Comparison of ENCODE assay signal across 29 cellular contexts in the genomic region with DNA sequence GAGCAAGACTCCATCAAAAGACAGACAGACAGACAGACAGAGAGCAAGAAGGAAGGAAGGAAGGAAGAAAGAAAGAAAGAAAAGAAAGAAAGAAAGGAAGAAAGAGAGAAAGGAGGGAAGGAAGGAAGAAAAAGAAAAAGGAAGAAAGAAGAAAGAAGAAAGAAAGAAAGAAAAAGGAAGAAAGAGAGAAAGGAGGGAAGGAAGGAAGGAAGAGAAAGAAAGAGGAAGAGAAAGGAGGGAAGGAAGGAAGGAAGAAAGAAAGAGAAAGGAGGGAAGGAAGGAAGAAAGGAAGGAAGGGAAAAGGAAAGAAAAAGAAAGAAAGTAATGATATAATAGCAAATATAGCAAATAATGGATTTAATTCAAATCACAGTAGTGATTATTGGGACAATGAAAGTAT. TPM values are rescaled to one million over a fixed set of nuclear protein-coding genes. Genes with fewer than 3 reads are reported as not detected.
DNase-seq lines count a peak whose midpoint lies in the region; ATAC-seq, FAIRE-seq and TF ChIP-seq lines count a peak whose summit lies in the region.
"Had no signal": no experiment of that assay in that cellular context is flagged by ENCODE, and none has a peak within 500 bp of the region (broad histone marks: within the 10 kb centered on the region; RNA-seq: fewer than 3 reads in every experiment).

No MANE protein-coding gene starts in this region.

- intact Hi-C loops in HepG2 (cut with micrococcal nuclease; ENCODE audit: unreplicated experiment): no loop called here
- intact Hi-C loops in right lobe of liver (cut with DNase I): no loop called here
- intact Hi-C loops in mucosa of descending colon (cut with DNase I, micrococcal nuclease): no loop called here

- no peak overlapping the region for H3K4me3 Mint-ChIP-seq in stimulated activated naive B cell treated with anti-CD40 and anti-IgM and Interleukin-4, amounts not matched to agents 10 μg/mL and 1 μg/mL and 100 μg/mL, for 72 hours

- H4K20me1 ChIP-seq in HepG2 (ENCODE audit: insufficient read depth, low read length): no peaks in the 10 kb centered on the region; the same call in 1 of the 2 replicates

- H3K4me1 Mint-ChIP-seq in stimulated activated naive B cell treated with anti-CD40 and anti-IgM and Interleukin-4, amounts not matched to agents 10 μg/mL and 1 μg/mL and 100 μg/mL, for 72 hours: peaks cover 38 to 53% of the 10 kb centered on the region in 2 donors

- H3K36me3 ChIP-seq in HepG2 (replicated peaks in 1 of 2; ENCODE audit: control insufficient read depth in 1 of 2, insufficient read depth in 2 of 2, low read length in 2 of 2): no peaks in the 10 kb centered on the region
- no peaks in the 10 kb centered on the region for H3K36me3 ChIP-seq in right lobe of liver
- no peaks in the 10 kb centered on the region for H3K36me3 ChIP-seq in RWPE2 (ENCODE audit: low read depth)
- no peaks in the 10 kb centered on the region for H3K36me3 ChIP-seq in mucosa of descending colon (ENCODE audit: low read depth)

- POLR2A ChIA-PET in HepG2 (lab: Yijun Ruan, JAX): no interaction called here

- no peak overlapping the region for H2AFZ ChIP-seq in HepG2 (ENCODE audit: low read length)

- H3K9me3 ChIP-seq in HepG2 (ENCODE audit: low read length): no peaks in the 10 kb centered on the region
- no peaks in the 10 kb centered on the region for H3K9me3 ChIP-seq in right lobe of liver
- H3K9me3 ChIP-seq in RWPE2 (ENCODE audit: severe bottlenecking): no peaks in the 10 kb centered on the region
- no peaks in the 10 kb centered on the region for H3K9me3 ChIP-seq in mucosa of descending colon
- H3K9me3 ChIP-seq: BLaER1 treated with 17β-estradiol and CSF1 and Interleukin-3, amounts not matched to agents 10 nM and 100 nM; SJSA1 had no signal

- peak overlapping the region; percentile 3 for H3K27ac Mint-ChIP-seq in stimulated activated naive B cell treated with anti-CD40 and anti-IgM and Interleukin-4, amounts not matched to agents 10 μg/mL and 1 μg/mL and 100 μg/mL, for 72 hours

- H3K9me3 Mint-ChIP-seq in stimulated activated naive B cell treated with anti-CD40 and anti-IgM and Interleukin-4, amounts not matched to agents 10 μg/mL and 1 μg/mL and 100 μg/mL, for 72 hours: no peaks in the 10 kb centered on the region

- no peaks in the 10 kb centered on the region for H3K27me3 ChIP-seq in HepG2 (ENCODE audit: control insufficient read depth in 1 of 2, insufficient read depth in 2 of 2, low read length in 2 of 2)
- H3K27me3 ChIP-seq in right lobe of liver: no peaks in the 10 kb centered on the region
- no peaks in the 10 kb centered on the region for H3K27me3 ChIP-seq in RWPE2 (ENCODE audit: insufficient read depth, poor library complexity, severe bottlenecking)
- H3K27me3 ChIP-seq: BLaER1 treated with 17β-estradiol and CSF1 and Interleukin-3, amounts not matched to agents 10 nM and 100 nM; SJSA1 had no signal

- H3K4me3 ChIP-seq in HepG2 (replicated peaks in 1 of 3; ENCODE audit: insufficient read depth in 1 of 3, low read depth in 2 of 3, low read length in 3 of 3) (no peak overlapping the region), right lobe of liver (no peak overlapping the region), RWPE2 (ENCODE audit: severe bottlenecking) (no peak overlapping the region), mucosa of descending colon (no peak overlapping the region)
- H3K4me3 ChIP-seq: BLaER1 treated with 17β-estradiol and CSF1 and Interleukin-3, amounts not matched to agents 10 nM and 100 nM; SJSA1 had no signal

- ATAC-seq in HepG2 (no peak), right lobe of liver (no peak), RWPE2 (ENCODE audit: low read depth) (no peak), mucosa of descending colon (no peak)
- ATAC-seq in stimulated activated naive B cell treated with anti-CD40 and anti-IgM and Interleukin-4, amounts not matched to agents 10 μg/mL and 1 μg/mL and 100 μg/mL, for 72 hours (replicated peaks): no peak

- H3K9ac ChIP-seq in HepG2 (ENCODE audit: insufficient read depth, low read depth, low read length): no peak overlapping the region
- H3K9ac ChIP-seq: BLaER1 treated with 17β-estradiol and CSF1 and Interleukin-3, amounts not matched to agents 10 nM and 100 nM; KMS-11 had no signal

- TF ChIP-seq RAD21 in HepG2 (CRISPR knock-in tag; IDR thresholded peaks at IDR 0.05): no peak

- TF ChIP-seq CTCF in HepG2 (CRISPR knock-in tag; IDR thresholded peaks at IDR 0.05) (no peak), right lobe of liver (IDR thresholded peaks at IDR 0.05) (no peak), RWPE2 (IDR thresholded peaks at IDR 0.05; ENCODE audit: poor library complexity, severe bottlenecking) (no peak), mucosa of descending colon (IDR thresholded peaks at IDR 0.05) (no peak)

- H3K27ac ChIP-seq in HepG2 (ENCODE audit: extremely low read length, insufficient read depth, low read length): no peak overlapping the region
- H3K27ac ChIP-seq in right lobe of liver: no peak overlapping the region
- peak overlapping the region; percentile 87 for H3K27ac ChIP-seq in RWPE2 (ENCODE audit: poor library complexity, severe bottlenecking)
- H3K27ac ChIP-seq in epithelial cell of prostate: peak overlapping the region; percentile 90
- H3K27ac ChIP-seq: BLaER1 treated with 17β-estradiol and CSF1 and Interleukin-3, amounts not matched to agents 10 nM and 100 nM; KMS-11 had no signal

- peaks cover 28 to 39% of the 10 kb centered on the region in 2 donors for H3K36me3 Mint-ChIP-seq in stimulated activated naive B cell treated with anti-CD40 and anti-IgM and Interleukin-4, amounts not matched to agents 10 μg/mL and 1 μg/mL and 100 μg/mL, for 72 hours

- no peaks in the 10 kb centered on the region for H3K27me3 Mint-ChIP-seq in stimulated activated naive B cell treated with anti-CD40 and anti-IgM and Interleukin-4, amounts not matched to agents 10 μg/mL and 1 μg/mL and 100 μg/mL, for 72 hours

- no TSS peak for BruUV-seq in HepG2 (replicated peaks; lab: Mats Ljungman, UMichigan)

- no peak for TF ChIP-seq POLR2A in HepG2 (IDR thresholded peaks at IDR 0.05; ENCODE audit: insufficient read depth in 1 of 2, low read depth in 2 of 2, low read length in 2 of 2)
- no peak for TF ChIP-seq POLR2A in right lobe of liver (IDR thresholded peaks at IDR 0.05)

- in situ Hi-C loops in HepG2 (cut with HindIII; ENCODE audit: extremely low pct_ligation_motif_present, low pct_unique_long_range_greater_than_20kb): no loop called here

- TF ChIP-seq EP300 in HepG2 (IDR thresholded peaks at IDR 0.05; ENCODE audit: low read depth in 2 of 2, low read length in 2 of 2) (no peak), HepG2 (CRISPR knock-in tag; IDR thresholded peaks at IDR 0.05; ENCODE audit: borderline replicate concordance) (no peak)

- FAIRE-seq in HepG2 (lab: Jason Lieb, UNC): no peak
- FAIRE-seq: GM12892 had no signal

- CTCF ChIA-PET in HepG2 (lab: Yijun Ruan, JAX; ENCODE audit: low intra/inter-chr PET ratio, low total read pairs): no interaction called here

- no peak overlapping the region for H3K4me2 ChIP-seq in HepG2 (ENCODE audit: low read depth, low read length)
- H3K4me2 ChIP-seq: BLaER1 treated with 17β-estradiol and CSF1 and Interleukin-3, amounts not matched to agents 10 nM and 100 nM; KMS-11 had no signal

- H3K4me1 ChIP-seq in HepG2 (ENCODE audit: insufficient read depth, low read length): peaks cover 10% of the 10 kb centered on the region
- peaks cover 0 to 30% (median 10%) of the 10 kb centered on the region in 4 donors for H3K4me1 ChIP-seq in right lobe of liver
- peaks cover 52% of the 10 kb centered on the region for H3K4me1 ChIP-seq in RWPE2 (ENCODE audit: insufficient read depth, poor library complexity, severe bottlenecking)
- peaks cover 15% of the 10 kb centered on the region for H3K4me1 ChIP-seq in mucosa of descending colon (ENCODE audit: low read depth)

- no peaks in the 10 kb centered on the region for H3K79me2 ChIP-seq in HepG2 (ENCODE audit: insufficient read depth, low read length)

- DNase-seq in HepG2 (ENCODE audit: low spot score) (no peak), right lobe of liver (no peak), RWPE2 (ENCODE audit: low spot score) (no peak), epithelial cell of prostate (ENCODE audit: low read depth, low spot score) (no peak), NOMO-1 (lab: John Stamatoyannopoulos, UW; ENCODE audit: unreplicated experiment in 2 of 2) (no peak), mucosa of descending colon (no peak)
- no peak for DNase-seq in stimulated activated naive B cell treated with anti-CD40 and anti-IgM and Interleukin-4, amounts not matched to agents 10 μg/mL and 1 μg/mL and 100 μg/mL, for 72 hours
- DNase-seq in stimulated activated CD4-positive, alpha-beta T cell treated with anti-CD3 and anti-CD28 coated beads, Interleukin-4, amount 100 ng/mL, for 24 hours: no peak
- DNase-seq: Calu3, DMS79 treated with DMSO at 0.1 percent for 48 hours, GOT3, HCEC 1CT, IMR-90, NCI-H1092, NCI-H1417 treated with DMSO at 0.1 percent for 48 hours, NCI-H1694 treated with DMSO at 0.1 percent for 48 hours, NCI-H2081 treated with DMSO at 0.1 percent for 48 hours, NCI-H2171, NCI-H226, NCI-H510A, NCI-H69, OCI-M1, Right ventricle myocardium superior had no signal

RNA-seq across cellular contexts. Expression of gene CHML, which starts 32.7 kb away (rescaled TPM):
- 16.7 and 21.0 TPM in 2 replicates for total RNA-seq in HepG2 (2016; rRNA removed; fragmentation: Illumina TruSeq; extraction: Trizol)
- total RNA-seq in HepG2 (2016; cell fraction: cytosol; rRNA removed; fragmentation: Illumina TruSeq; extraction: Trizol; ENCODE audit: low read depth): 1.2 and 1.5 TPM in 2 replicates
- 15.5 and 19.9 TPM in 2 replicates for total RNA-seq in HepG2 (2016; cell fraction: insoluble cytoplasmic fraction; rRNA removed; fragmentation: Illumina TruSeq; extraction: Trizol)
- total RNA-seq in HepG2 (2016; cell fraction: membrane; rRNA removed; fragmentation: Illumina TruSeq; extraction: Trizol): 7.3 TPM in 2 replicates
- 27.0 and 27.7 TPM in 2 replicates for total RNA-seq in HepG2 (2016; cell fraction: nucleus; rRNA removed; fragmentation: Illumina TruSeq; extraction: Trizol)
- 5.2 TPM in 2 replicates for polyA plus RNA-seq in HepG2 (2011; rRNA removed)
- polyA plus RNA-seq in HepG2 (2011; cell fraction: cytosol; rRNA removed): 2.2 and 2.7 TPM in 2 replicates
- polyA plus RNA-seq in HepG2 (2011; cell fraction: nucleus; rRNA removed): 7.1 and 7.8 TPM in 2 replicates
- polyA plus RNA-seq in HepG2 (2012): 7.1 and 8.1 TPM in 2 replicates
- 0.27 and 0.35 TPM in 2 replicates for polyA plus RNA-seq in HepG2 (2016; cell fraction: cytosol; fragmentation: Illumina TruSeq; extraction: Trizol; ENCODE audit: low read depth)
- polyA plus RNA-seq in HepG2 (2016; cell fraction: insoluble cytoplasmic fraction; fragmentation: Illumina TruSeq; extraction: Trizol; ENCODE audit: low read depth): 9.8 and 11.3 TPM in 2 replicates
- polyA plus RNA-seq in HepG2 (2016; cell fraction: membrane; fragmentation: Illumina TruSeq; extraction: Trizol; ENCODE audit: low read depth): 1.2 and 1.6 TPM in 2 replicates
- 16.7 and 19.0 TPM in 2 replicates for polyA plus RNA-seq in HepG2 (2016; cell fraction: nucleus; fragmentation: Illumina TruSeq; extraction: Trizol; ENCODE audit: insufficient read depth, low read depth)
- polyA minus RNA-seq in HepG2 (2011; rRNA and poly(A)+ RNA removed; ENCODE audit: low replicate concordance): 34.4 and 211 TPM in 2 replicates
- 8.0 and 11.1 TPM in 2 replicates for polyA minus RNA-seq in HepG2 (2011; cell fraction: cytosol; rRNA and poly(A)+ RNA removed)
- 44.5 and 48.6 TPM in 2 replicates for polyA minus RNA-seq in HepG2 (2011; cell fraction: nucleus; rRNA and poly(A)+ RNA removed)
- total RNA-seq in right lobe of liver: 1 to 10 TPM; 2.3 to 6.0 (median 3.9) TPM
- 10 to 100 TPM in 1 of 3 donors, 1 to 10 TPM in 2; 8.5 to 16.7 (median 9.8) TPM for total RNA-seq in mucosa of descending colon

RNA-seq across cellular contexts. Expression of gene OPN3, which starts 32.7 kb away (rescaled TPM):
- total RNA-seq in HepG2 (2016; rRNA removed; fragmentation: Illumina TruSeq; extraction: Trizol) (17.2 and 17.4 TPM in 2 replicates), right lobe of liver (10 to 100 TPM; 15.7 to 38.2 (median 28.8) TPM), mucosa of descending colon (10 to 100 TPM; 27.4 to 77.6 (median 29.0) TPM)
- 10.2 and 13.6 TPM in 2 replicates for total RNA-seq in HepG2 (2016; cell fraction: cytosol; rRNA removed; fragmentation: Illumina TruSeq; extraction: Trizol; ENCODE audit: low read depth)
- total RNA-seq in HepG2 (2016; cell fraction: insoluble cytoplasmic fraction; rRNA removed; fragmentation: Illumina TruSeq; extraction: Trizol): 16.6 and 16.7 TPM in 2 replicates
- 27.6 and 32.6 TPM in 2 replicates for total RNA-seq in HepG2 (2016; cell fraction: membrane; rRNA removed; fragmentation: Illumina TruSeq; extraction: Trizol)
- 9.9 and 12.6 TPM in 2 replicates for total RNA-seq in HepG2 (2016; cell fraction: nucleus; rRNA removed; fragmentation: Illumina TruSeq; extraction: Trizol)
- 15.8 and 23.0 TPM in 2 replicates for polyA plus RNA-seq in HepG2 (2011; rRNA removed)
- polyA plus RNA-seq in HepG2 (2011; cell fraction: cytosol; rRNA removed): 11.8 and 19.2 TPM in 2 replicates
- polyA plus RNA-seq in HepG2 (2011; cell fraction: nucleus; rRNA removed): 5.3 and 5.8 TPM in 2 replicates
- 19.0 and 21.9 TPM in 2 replicates for polyA plus RNA-seq in HepG2 (2012)
- polyA plus RNA-seq in HepG2 (2016; cell fraction: cytosol; fragmentation: Illumina TruSeq; extraction: Trizol; ENCODE audit: low read depth): 16.5 and 18.0 TPM in 2 replicates
- polyA plus RNA-seq in HepG2 (2016; cell fraction: insoluble cytoplasmic fraction; fragmentation: Illumina TruSeq; extraction: Trizol; ENCODE audit: low read depth): 21.8 and 24.0 TPM in 2 replicates
- 30.5 and 31.8 TPM in 2 replicates for polyA plus RNA-seq in HepG2 (2016; cell fraction: membrane; fragmentation: Illumina TruSeq; extraction: Trizol; ENCODE audit: low read depth)
- polyA plus RNA-seq in HepG2 (2016; cell fraction: nucleus; fragmentation: Illumina TruSeq; extraction: Trizol; ENCODE audit: insufficient read depth, low read depth): 23.1 and 23.3 TPM in 2 replicates
- 13.5 and 35.7 TPM in 2 replicates for polyA minus RNA-seq in HepG2 (2011; rRNA and poly(A)+ RNA removed; ENCODE audit: low replicate concordance)
- 8.9 and 10.1 TPM in 2 replicates for polyA minus RNA-seq in HepG2 (2011; cell fraction: cytosol; rRNA and poly(A)+ RNA removed)
- 7.6 and 10.9 TPM in 2 replicates for polyA minus RNA-seq in HepG2 (2011; cell fraction: nucleus; rRNA and poly(A)+ RNA removed)

RNA-seq across cellular contexts. Expression of gene WDR64, which starts 44.6 kb away (rescaled TPM):
- total RNA-seq in HepG2 (2016; rRNA removed; fragmentation: Illumina TruSeq; extraction: Trizol): not detected in 2 replicates
- total RNA-seq in HepG2 (2016; cell fraction: cytosol; rRNA removed; fragmentation: Illumina TruSeq; extraction: Trizol; ENCODE audit: low read depth): not detected in 2 replicates
- total RNA-seq in HepG2 (2016; cell fraction: insoluble cytoplasmic fraction; rRNA removed; fragmentation: Illumina TruSeq; extraction: Trizol): not detected in 2 replicates
- not detected in 2 replicates for total RNA-seq in HepG2 (2016; cell fraction: membrane; rRNA removed; fragmentation: Illumina TruSeq; extraction: Trizol)
- total RNA-seq in HepG2 (2016; cell fraction: nucleus; rRNA removed; fragmentation: Illumina TruSeq; extraction: Trizol): not detected in 2 replicates
- polyA plus RNA-seq in HepG2 (2011; rRNA removed): not detected in 2 replicates
- not detected in 2 replicates for polyA plus RNA-seq in HepG2 (2011; cell fraction: cytosol; rRNA removed)
- polyA plus RNA-seq in HepG2 (2011; cell fraction: nucleus; rRNA removed): not detected in 2 replicates
- not detected in 2 replicates for polyA plus RNA-seq in HepG2 (2012)
- polyA plus RNA-seq in HepG2 (2016; cell fraction: cytosol; fragmentation: Illumina TruSeq; extraction: Trizol; ENCODE audit: low read depth): not detected in 2 replicates
- not detected in 2 replicates for polyA plus RNA-seq in HepG2 (2016; cell fraction: insoluble cytoplasmic fraction; fragmentation: Illumina TruSeq; extraction: Trizol; ENCODE audit: low read depth)
- polyA plus RNA-seq in HepG2 (2016; cell fraction: membrane; fragmentation: Illumina TruSeq; extraction: Trizol; ENCODE audit: low read depth): not detected in 2 replicates
- polyA plus RNA-seq in HepG2 (2016; cell fraction: nucleus; fragmentation: Illumina TruSeq; extraction: Trizol; ENCODE audit: insufficient read depth, low read depth): not detected in 2 replicates
- polyA minus RNA-seq in HepG2 (2011; rRNA and poly(A)+ RNA removed; ENCODE audit: low replicate concordance): not detected in 2 replicates
- polyA minus RNA-seq in HepG2 (2011; cell fraction: cytosol; rRNA and poly(A)+ RNA removed): not detected in 2 replicates
- not detected in 2 replicates for polyA minus RNA-seq in HepG2 (2011; cell fraction: nucleus; rRNA and poly(A)+ RNA removed)
- total RNA-seq in right lobe of liver: under 1 TPM in 2 of 6 experiments, not detected in 4; 0.17 to 0.27 TPM
- under 1 TPM in 1 of 3 donors, not detected in 2; 0.25 TPM for total RNA-seq in mucosa of descending colon
- total RNA-seq: A172, Calu3, IMR-90, Right ventricle myocardium superior had no signal
- polyA plus RNA-seq: AG04450, IMR-90 had no signal

Comparison
In these comparisons a context has a peak if more than half of its experiments do, and no peak if none do; other contexts are left out.
1. H3K27ac ChIP-seq: peak in RWPE2 (single experiment) and epithelial cell of prostate (single experiment); none in HepG2 (single experiment) and right lobe of liver (0 of 3).